ENCODE assay signal across 12 cellular contexts in the genomic region with DNA sequence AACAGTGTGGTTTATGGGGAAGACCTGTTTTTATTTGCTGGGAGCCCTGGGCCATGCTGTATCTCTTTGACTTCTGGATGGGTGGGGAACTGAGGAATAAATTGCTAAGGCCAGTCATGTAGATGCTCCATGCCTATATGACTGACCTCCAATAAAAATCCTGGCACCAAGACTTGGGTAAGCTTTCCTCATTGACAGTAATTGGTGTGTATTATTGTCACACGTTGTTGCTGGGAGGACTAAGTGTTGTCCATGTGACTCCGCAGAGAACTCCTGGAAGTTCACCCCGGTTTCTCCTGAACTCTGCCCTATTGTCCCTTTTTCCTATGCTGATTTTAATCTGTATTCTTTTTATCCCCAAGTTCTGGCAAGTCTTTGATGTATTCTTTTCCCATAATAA.
"Had no signal": no experiment of that assay in that cellular context is flagged by ENCODE, and none has a peak within 500 bp of the region (broad histone marks: within the 10 kb centered on the region; RNA-seq: fewer than 3 reads in every experiment).

No MANE protein-coding gene starts in this region.

- H3K27me3 ChIP-seq: stomach, tibial nerve had no signal

- ATAC-seq: activated T-helper 17 cell treated with anti-CD3 and anti-CD28 coated beads, Interleukin-2, amount 50 U/mL, for 72 hours; lower lobe of right lung had no signal

- H3K4me3 ChIP-seq: lower lobe of right lung, SK-N-MC, skin epidermis, stomach, tibial nerve had no signal

- H3K27ac ChIP-seq: lower lobe of right lung, SK-N-MC had no signal

- DNase-seq: activated CD4-positive, alpha-beta T cell treated with anti-CD3 and anti-CD28 coated beads, Interleukin-2, amount 50 U/mL, for 1 hour; activated naive CD4-positive, alpha-beta T cell treated with anti-CD3 and anti-CD28 coated beads for 36 hours; activated T-cell treated with anti-CD3 and anti-CD28 coated beads for 4 hours; kidney glomerular epithelial cell; lower lobe of right lung; nephron progenitor cell; stimulated activated CD4-positive, alpha-beta T cell treated with anti-CD3 and anti-CD28 coated beads, Interleukin-4, amount 100 ng/mL, for 4 hours; stomach had no signal
